ENCODE assay signal across 8 cellular contexts in genomic region chr6:16514249-16514648, GRCh38.
DNase-seq lines count a peak whose midpoint lies in the region; ATAC-seq and TF ChIP-seq lines count a peak whose summit lies in the region.

No MANE protein-coding gene starts in this region.

- no peak overlapping the region for H2BK12ac ChIP-seq in neuronal stem cell (ENCODE audit: low read length)

- H3K9ac ChIP-seq in OCI-LY3 (ENCODE audit: low read length) (no peak overlapping the region), neuronal stem cell (ENCODE audit: low read depth, low read length, poor library complexity) (no peak overlapping the region)

- H2BK5ac ChIP-seq in neuronal stem cell (ENCODE audit: low read length) = no peak overlapping the region

- H3K14ac ChIP-seq in neuronal stem cell (ENCODE audit: low read length) = no peak overlapping the region

- H2BK120ac ChIP-seq in neuronal stem cell (ENCODE audit: low read depth, low read length) = no peak overlapping the region

- H2AFZ ChIP-seq in OCI-LY3 (ENCODE audit: low read depth, low read length) = no peak overlapping the region
- no peak overlapping the region for H2AFZ ChIP-seq in neuronal stem cell (ENCODE audit: low read length)

- no peaks in the 10 kb centered on the region for H3K79me1 ChIP-seq in neuronal stem cell (ENCODE audit: low read depth, low read length)

- H3K9me3 ChIP-seq in OCI-LY3 (ENCODE audit: insufficient read depth, low read length) (no peaks in the 10 kb centered on the region), neuronal stem cell (replicated peaks in 1 of 2; ENCODE audit: control insufficient read depth in 2 of 2, insufficient read depth in 1 of 2, low read depth in 1 of 2, low read length in 2 of 2) (no peaks in the 10 kb centered on the region)

- H3K4me2 ChIP-seq in OCI-LY3 (ENCODE audit: low read length) = no peak overlapping the region
- H3K4me2 ChIP-seq in neuronal stem cell (ENCODE audit: insufficient read depth, low read length, poor library complexity, severe bottlenecking) = no peak overlapping the region

- H3K4me1 ChIP-seq in OCI-LY3 (ENCODE audit: low read length) (no peaks in the 10 kb centered on the region), neuronal stem cell (ENCODE audit: control insufficient read depth in 2 of 2, insufficient read depth in 1 of 2, low read depth in 1 of 2, low read length in 2 of 2) (peaks cover 0 to 2% of the 10 kb centered on the region in 2 donors)

- ATAC-seq in HG03280 (IDR thresholded peaks at IDR 0.05; ENCODE audit: unreplicated experiment) = no peak

- no CpG with 5 or more reads among the region's 8 CpGs for WGBS in neuronal stem cell (ENCODE audit: extremely low coverage in 2 of 2, insufficient read length in 2 of 2, insufficient replicate concordance in 1 of 2), 2 donors

- H3K27ac ChIP-seq in OCI-LY3 (ENCODE audit: low read length) (no peak overlapping the region), substantia nigra (ENCODE audit: low read depth, low read length, poor library complexity, severe bottlenecking) (peak overlapping the region; percentile 14), neuronal stem cell (replicated peaks; ENCODE audit: low read length) (no peak overlapping the region)

- H4K8ac ChIP-seq in neuronal stem cell (ENCODE audit: low read depth, low read length) = no peak overlapping the region

- DNase-seq in A172 (ENCODE audit: low spot score) (peak; percentile 64), GM03348 (ENCODE audit: low spot score) (peak; percentile 63), astrocyte of the hippocampus (ENCODE audit: low read depth, low spot score) (peak; percentile 74), iris pigment epithelial cell (ENCODE audit: low read depth) (peak; percentile 81), substantia nigra (lab: John Stamatoyannopoulos, UW) (peak in 7 of 49 donors; percentile 13 to 52 (median 29)), neuronal stem cell (ENCODE audit: low spot score) (no peak)

- H3K27me3 ChIP-seq in OCI-LY3 (ENCODE audit: low read depth, low read length) (peaks cover 43% of the 10 kb centered on the region), neuronal stem cell (ENCODE audit: control insufficient read depth in 3 of 3, insufficient read depth in 3 of 3, low read depth in 1 of 3, low read length in 3 of 3) (no peaks in the 10 kb centered on the region)

- no peak overlapping the region for H2AK5ac ChIP-seq in neuronal stem cell (ENCODE audit: low read depth, low read length)

- H3K23ac ChIP-seq in neuronal stem cell (ENCODE audit: low read depth, low read length, poor library complexity) = no peak overlapping the region

- H3K79me2 ChIP-seq in OCI-LY3 (ENCODE audit: low read length) = no peaks in the 10 kb centered on the region

- no peak overlapping the region for H3K4ac ChIP-seq in neuronal stem cell (ENCODE audit: low read length)

- H2BK15ac ChIP-seq in neuronal stem cell (ENCODE audit: low read length) = no peak overlapping the region

- no peaks in the 10 kb centered on the region for H4K20me1 ChIP-seq in OCI-LY3 (ENCODE audit: insufficient read depth, low read length)

- no peak overlapping the region for H3K18ac ChIP-seq in neuronal stem cell (ENCODE audit: low read length)

- H4K91ac ChIP-seq in neuronal stem cell (ENCODE audit: low read depth, low read length, poor library complexity) = no peak overlapping the region

- TF ChIP-seq CTCF in OCI-LY3 (IDR thresholded peaks at IDR 0.05; ENCODE audit: low read depth, low read length) = peak; percentile 35

- H3K36me3 ChIP-seq in OCI-LY3 (replicated peaks; ENCODE audit: low read depth, low read length) = no peaks in the 10 kb centered on the region
- no peaks in the 10 kb centered on the region for H3K36me3 ChIP-seq in neuronal stem cell (replicated peaks in 1 of 2; ENCODE audit: control insufficient read depth in 2 of 2, insufficient read depth in 2 of 2, low read length in 2 of 2)

- H3K4me3 ChIP-seq in OCI-LY3 (ENCODE audit: low read length) = no peak overlapping the region
- no peak overlapping the region for H3K4me3 ChIP-seq in neuronal stem cell (ENCODE audit: low read length in 2 of 2)
